Comparison of ENCODE assay signal across 17 cellular contexts in the genomic region with DNA sequence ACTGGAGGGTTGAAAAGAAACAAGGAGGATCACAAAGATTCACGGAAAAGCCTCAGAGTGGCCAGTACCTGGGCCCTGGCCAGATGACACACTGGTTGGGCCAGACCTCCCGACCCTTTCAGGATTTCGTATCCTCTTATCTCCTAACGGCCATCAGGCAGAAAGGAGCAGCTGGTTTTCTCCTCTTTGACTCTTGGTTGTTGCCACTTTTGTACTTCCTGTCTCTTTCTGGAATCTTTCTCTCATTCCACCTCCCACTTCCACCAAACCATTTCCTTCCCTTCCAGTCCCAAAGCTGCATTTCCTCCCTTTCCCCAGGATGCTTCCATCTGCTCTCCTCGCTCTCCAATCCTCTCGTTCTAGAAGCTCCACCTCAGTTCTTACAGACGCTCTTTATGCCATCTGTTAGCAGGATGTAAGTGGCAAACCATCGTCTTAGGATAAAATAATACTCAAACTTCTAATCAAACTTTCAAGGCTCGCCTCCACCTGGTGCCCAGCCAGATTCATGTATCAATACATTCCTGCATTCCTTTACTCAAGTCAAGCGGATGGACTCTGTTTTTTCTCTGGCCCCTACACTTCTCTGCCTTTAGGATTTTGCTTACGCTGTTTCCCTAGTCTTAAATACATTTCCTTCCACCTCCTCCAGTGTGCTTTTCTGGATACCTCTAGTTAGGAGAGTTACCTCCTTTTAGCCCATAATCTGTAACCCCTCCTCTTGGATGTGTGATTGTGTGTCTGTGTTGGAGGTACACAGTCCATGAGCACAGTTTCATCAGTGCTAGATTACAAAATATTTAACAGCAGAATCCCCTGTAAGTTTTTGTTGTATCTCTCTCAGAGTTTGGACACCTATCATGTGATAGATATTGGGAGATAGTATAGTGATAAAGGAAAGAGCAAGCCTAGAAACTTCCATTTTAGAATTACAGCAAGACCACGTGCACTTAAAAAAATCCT.
DNase-seq lines count a peak whose midpoint lies in the region; ATAC-seq and TF ChIP-seq lines count a peak whose summit lies in the region.
"Had no signal": no experiment of that assay in that cellular context is flagged by ENCODE, and none has a peak within 500 bp of the region (broad histone marks: within the 10 kb centered on the region; RNA-seq: fewer than 3 reads in every experiment).

No MANE protein-coding gene starts in this region.

- H3K4me2 ChIP-seq in neural progenitor cell (no peak overlapping the region), MM.1S (ENCODE audit: low read depth, low read length) (no peak overlapping the region)
- H3K4me2 ChIP-seq: smooth muscle cell had no signal

- no peaks in the 10 kb centered on the region for H3K9me3 Mint-ChIP-seq in neural progenitor cell
- H3K9me3 Mint-ChIP-seq: stimulated activated naive B cell treated with anti-CD40 and anti-IgM and Interleukin-4, amounts not matched to agents 10 μg/mL and 1 μg/mL and 100 μg/mL, for 72 hours; T-helper 1 cell treated with Interleukin-12 subunit alpha and Interleukin-12 subunit beta and Interleukin-4 antibody, amounts not matched to agents 30 μg/mL and 1 μg/mL, for 36 hours had no signal

- H3K36me3 ChIP-seq in gastroesophageal sphincter (no peaks in the 10 kb centered on the region), neural progenitor cell (no peaks in the 10 kb centered on the region), MM.1S (replicated peaks; ENCODE audit: insufficient read depth, low read length) (no peaks in the 10 kb centered on the region)

- H3K36me3 Mint-ChIP-seq in neural progenitor cell = peaks cover 4% of the 10 kb centered on the region
- H3K36me3 Mint-ChIP-seq: stimulated activated naive B cell treated with anti-CD40 and anti-IgM and Interleukin-4, amounts not matched to agents 10 μg/mL and 1 μg/mL and 100 μg/mL, for 72 hours had no signal

- no peaks in the 10 kb centered on the region for H3K27me3 Mint-ChIP-seq in neural progenitor cell (ENCODE audit: insufficient read depth, low read depth)
- H3K27me3 Mint-ChIP-seq: stimulated activated naive B cell treated with anti-CD40 and anti-IgM and Interleukin-4, amounts not matched to agents 10 μg/mL and 1 μg/mL and 100 μg/mL, for 72 hours had no signal

- H3K4me1 Mint-ChIP-seq in neural progenitor cell = peaks cover 21% of the 10 kb centered on the region
- H3K4me1 Mint-ChIP-seq: stimulated activated naive B cell treated with anti-CD40 and anti-IgM and Interleukin-4, amounts not matched to agents 10 μg/mL and 1 μg/mL and 100 μg/mL, for 72 hours had no signal

- DNase-seq in Ammon's horn (ENCODE audit: low spot score) (peak; percentile 21), OCI-M1 (lab: John Stamatoyannopoulos, UW) (peak; percentile 81), neural progenitor cell (ENCODE audit: low spot score) (peak; percentile 41), MM.1S (no peak), HuH-7.5 (ENCODE audit: low spot score) (no peak)
- DNase-seq: activated CD4-positive, CD25-positive, alpha-beta regulatory T cell; activated effector memory CD4-positive, alpha-beta T cell treated with Interleukin-2 at 50 U/mL for 16 hours; COR-L47; KBM-7; midbrain; NCI-H1105 treated with DMSO at 0.1 percent for 48 hours; stimulated activated naive B cell treated with anti-CD40 and anti-IgM and Interleukin-4, amounts not matched to agents 10 μg/mL and 1 μg/mL and 100 μg/mL, for 72 hours had no signal

- peak overlapping the region; percentile 1 for H3K27ac Mint-ChIP-seq in neural progenitor cell
- H3K27ac Mint-ChIP-seq: stimulated activated naive B cell treated with anti-CD40 and anti-IgM and Interleukin-4, amounts not matched to agents 10 μg/mL and 1 μg/mL and 100 μg/mL, for 72 hours; T-helper 1 cell treated with Interleukin-12 subunit alpha and Interleukin-12 subunit beta and Interleukin-4 antibody, amounts not matched to agents 30 μg/mL and 1 μg/mL, for 36 hours had no signal

- H3K4me1 ChIP-seq in gastroesophageal sphincter (no peaks in the 10 kb centered on the region), neural progenitor cell (peaks cover 26% of the 10 kb centered on the region), MM.1S (ENCODE audit: low read length) (no peaks in the 10 kb centered on the region)

- ATAC-seq in gastroesophageal sphincter (no peak), GM21723 (IDR thresholded peaks at IDR 0.05; ENCODE audit: unreplicated experiment) (no peak), GM21576 (IDR thresholded peaks at IDR 0.05; ENCODE audit: unreplicated experiment) (no peak)
- ATAC-seq: stimulated activated naive B cell treated with anti-CD40 and anti-IgM and Interleukin-4, amounts not matched to agents 10 μg/mL and 1 μg/mL and 100 μg/mL, for 72 hours had no signal

- no peak for TF ChIP-seq POLR2A in gastroesophageal sphincter (IDR thresholded peaks at IDR 0.05)

- H4K20me1 ChIP-seq in neural progenitor cell (ENCODE audit: low read depth) = no peaks in the 10 kb centered on the region
- H4K20me1 ChIP-seq in MM.1S (ENCODE audit: insufficient read depth, low read length) = no peaks in the 10 kb centered on the region

- H3K9me3 ChIP-seq in gastroesophageal sphincter = no peaks in the 10 kb centered on the region
- H3K9me3 ChIP-seq in neural progenitor cell (ENCODE audit: low read depth) = no peaks in the 10 kb centered on the region
- no peaks in the 10 kb centered on the region for H3K9me3 ChIP-seq in MM.1S (replicated peaks; ENCODE audit: insufficient read depth, low read length)

- H3K27ac ChIP-seq in gastroesophageal sphincter (peak overlapping the region in 3 of 4 donors; percentile 13 to 50 (median 38)), neural progenitor cell (no peak overlapping the region), MM.1S (ENCODE audit: low read length) (no peak overlapping the region)

- TF ChIP-seq CTCF in gastroesophageal sphincter (IDR thresholded peaks at IDR 0.05) (no peak), neural progenitor cell (IDR thresholded peaks at IDR 0.05) (no peak), MM.1S (IDR thresholded peaks at IDR 0.05; ENCODE audit: low read length) (no peak)

- H3K9me2 ChIP-seq in MM.1S (replicated peaks; ENCODE audit: insufficient read depth, low read length) = no peaks in the 10 kb centered on the region

- H3K4me3 Mint-ChIP-seq in neural progenitor cell = no peak overlapping the region
- H3K4me3 Mint-ChIP-seq: stimulated activated naive B cell treated with anti-CD40 and anti-IgM and Interleukin-4, amounts not matched to agents 10 μg/mL and 1 μg/mL and 100 μg/mL, for 72 hours; T-helper 1 cell treated with Interleukin-12 subunit alpha and Interleukin-12 subunit beta and Interleukin-4 antibody, amounts not matched to agents 30 μg/mL and 1 μg/mL, for 36 hours had no signal

- H3F3A ChIP-seq in neural progenitor cell (ENCODE audit: low read depth) (no peaks in the 10 kb centered on the region), MM.1S (ENCODE audit: insufficient read depth, low read length) (no peaks in the 10 kb centered on the region)

- H3K79me2 ChIP-seq in neural progenitor cell (ENCODE audit: low read depth) = no peaks in the 10 kb centered on the region
- no peaks in the 10 kb centered on the region for H3K79me2 ChIP-seq in MM.1S (ENCODE audit: low read length)

- H3K9ac ChIP-seq in neural progenitor cell (no peak overlapping the region), MM.1S (ENCODE audit: low read length) (no peak overlapping the region)

- no peaks in the 10 kb centered on the region for H3K27me3 ChIP-seq in gastroesophageal sphincter
- no peaks in the 10 kb centered on the region for H3K27me3 ChIP-seq in neural progenitor cell
- H3K27me3 ChIP-seq in MM.1S (replicated peaks; ENCODE audit: insufficient read depth, low read length) = no peaks in the 10 kb centered on the region

- TF ChIP-seq EP300 in gastroesophageal sphincter (IDR thresholded peaks at IDR 0.05) = no peak

- H3K4me3 ChIP-seq in gastroesophageal sphincter = no peak overlapping the region
- no peak overlapping the region for H3K4me3 ChIP-seq in neural progenitor cell
- H3K4me3 ChIP-seq in MM.1S (ENCODE audit: low read length) = no peak overlapping the region
- H3K4me3 ChIP-seq: smooth muscle cell had no signal

- H2AFZ ChIP-seq in neural progenitor cell (replicated peaks) (no peak overlapping the region), MM.1S (ENCODE audit: low read length) (no peak overlapping the region)

- WGBS in gastroesophageal sphincter (ENCODE audit: low coverage in 1 of 2), 2 donors = 65 to 73% methylated on average over 12 of the region's 12 CpGs

Comparison
In these comparisons a context has a peak if more than half of its experiments do, and no peak if none do; other contexts are left out.
1. DNase-seq: peak in Ammon's horn (single experiment), OCI-M1 (single experiment) and neural progenitor cell (single experiment); none in MM.1S (single experiment) and HuH-7.5 (single experiment).
2. H3K27ac ChIP-seq: peak in gastroesophageal sphincter (3 of 4); none in neural progenitor cell (single experiment) and MM.1S (single experiment).